14 cellular contexts compared by ENCODE assay signal in the genomic region with DNA sequence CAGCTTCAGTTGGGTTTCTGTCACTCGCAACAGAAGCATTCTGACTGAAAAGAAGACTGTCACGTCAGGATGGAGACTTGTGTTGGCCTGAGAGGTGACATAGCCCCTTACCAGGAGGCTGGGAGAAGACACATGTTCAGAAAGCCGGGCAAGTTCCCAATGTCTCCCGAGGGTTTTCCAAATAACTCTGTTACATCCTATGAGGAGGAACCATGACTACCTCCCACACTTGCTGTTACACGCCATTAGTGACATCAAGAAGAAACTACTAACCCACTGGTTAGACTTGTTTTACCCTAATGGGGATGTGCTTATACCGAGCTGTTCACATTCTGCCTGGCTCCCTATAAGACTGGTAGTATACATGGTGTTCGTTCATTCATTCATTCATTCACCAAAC. TPM values are rescaled to one million over a fixed set of nuclear protein-coding genes. Genes with fewer than 3 reads are reported as not detected.
A peak's percentile ranks its signal among the peaks of the same experiment; 100 is the strongest.
DNase-seq lines count a peak whose midpoint lies in the region; ATAC-seq, FAIRE-seq and TF ChIP-seq lines count a peak whose summit lies in the region.
"Had no signal": no experiment of that assay in that cellular context is flagged by ENCODE, and none has a peak within 500 bp of the region (broad histone marks: within the 10 kb centered on the region; RNA-seq: fewer than 3 reads in every experiment).

No MANE protein-coding gene starts in this region.

- ATAC-seq in A549 (no peak), GM19035 (IDR thresholded peaks at IDR 0.05; ENCODE audit: unreplicated experiment) (no peak)

- H3K4me2 ChIP-seq in A549: peak overlapping the region; percentile 37; the same call in 2 of the 3 replicates
- H3K4me2 ChIP-seq: KMS-11 had no signal

- TF ChIP-seq CTCF in A549 (IDR thresholded peaks at IDR 0.05) (no peak), glutamatergic neuron (IDR thresholded peaks at IDR 0.05; ENCODE audit: partially characterized antibody, unreplicated experiment) (no peak), sigmoid colon (IDR thresholded peaks at IDR 0.05) (no peak)

- POLR2A ChIA-PET in A549 (lab: Yijun Ruan, JAX): no interaction called here

- no peaks in the 10 kb centered on the region for H3K27me3 ChIP-seq in sigmoid colon

- 87% methylated on average over 7 of the region's 7 CpGs for WGBS in A549 (ENCODE audit: missing lambda C conversion rate)
- WGBS in sigmoid colon, 2 donors: 88 to 91% methylated on average over 7 of the region's 7 CpGs

- H3K27ac ChIP-seq in A549 (no peak overlapping the region), angular gyrus (ENCODE audit: low read depth, low read length) (peak overlapping the region; percentile 86), sigmoid colon (peak overlapping the region; percentile 89 to 96 (median 91))
- H3K27ac ChIP-seq: KMS-11, parathyroid adenoma had no signal

- intact Hi-C loops in sigmoid colon (cut with DNase I): loop anchor here (2.0 kb wide), 1 partner anchor 32 kb away; no protein-coding TSS in a partner anchor

- peaks cover 16% of the 10 kb centered on the region for H3K27me3 Mint-ChIP-seq in glutamatergic neuron (ENCODE audit: unreplicated experiment)
- H3K27me3 Mint-ChIP-seq: activated CD4-positive, alpha-beta T cell treated with anti-CD3 and anti-CD28 coated beads, Interleukin-2, amount 10 ng/mL, durations not matched to agents 7 days and 5 days had no signal

- H3K27ac Mint-ChIP-seq in glutamatergic neuron (ENCODE audit: unreplicated experiment): peak overlapping the region; percentile 98
- H3K27ac Mint-ChIP-seq: activated T-helper 17 cell treated with anti-CD3 and anti-CD28 coated beads, Interleukin-2, amount 50 U/mL, for 72 hours had no signal

- H3K4me1 Mint-ChIP-seq in glutamatergic neuron (ENCODE audit: low read depth, unreplicated experiment): peaks cover 66% of the 10 kb centered on the region
- H3K4me1 Mint-ChIP-seq: activated T-helper 17 cell treated with anti-CD3 and anti-CD28 coated beads, Interleukin-2, amount 50 U/mL, for 72 hours had no signal

- H3K4me3 ChIP-seq in A549 (no peak overlapping the region), sigmoid colon (no peak overlapping the region)

- no peak overlapping the region for H3K4me3 Mint-ChIP-seq in glutamatergic neuron (ENCODE audit: unreplicated experiment)
- H3K4me3 Mint-ChIP-seq: activated CD4-positive, alpha-beta T cell treated with anti-CD3 and anti-CD28 coated beads, Interleukin-2, amount 10 ng/mL, durations not matched to agents 7 days and 5 days; activated T-helper 17 cell treated with anti-CD3 and anti-CD28 coated beads, Interleukin-2, amount 50 U/mL, for 72 hours; central memory CD8-positive, alpha-beta T cell had no signal

- peaks cover 36% of the 10 kb centered on the region for H3K4me1 ChIP-seq in A549
- H3K4me1 ChIP-seq in sigmoid colon: peaks cover 0 to 75% (median 70%) of the 10 kb centered on the region in 4 donors

- no peak for FAIRE-seq in A549 (lab: Jason Lieb, UNC)

- peaks cover 15% of the 10 kb centered on the region for H3K9me3 Mint-ChIP-seq in glutamatergic neuron (ENCODE audit: unreplicated experiment)
- H3K9me3 Mint-ChIP-seq: activated CD4-positive, alpha-beta T cell treated with anti-CD3 and anti-CD28 coated beads, Interleukin-2, amount 10 ng/mL, durations not matched to agents 7 days and 5 days; activated T-helper 17 cell treated with anti-CD3 and anti-CD28 coated beads, Interleukin-2, amount 50 U/mL, for 72 hours; central memory CD8-positive, alpha-beta T cell had no signal

- TF ChIP-seq EP300 in A549 (IDR thresholded peaks at IDR 0.05) (no peak), sigmoid colon (IDR thresholded peaks at IDR 0.05) (no peak)

- TF ChIP-seq RAD21 in A549 (conservative IDR thresholded peaks at IDR 0.05 in 1 of 2, IDR thresholded peaks at IDR 0.05 in 1 of 2): no peak

- TF ChIP-seq POLR2A in A549 (IDR thresholded peaks at IDR 0.05; ENCODE audit: low read length): no peak
- TF ChIP-seq POLR2A in sigmoid colon (IDR thresholded peaks at IDR 0.05): no peak

- CTCF ChIA-PET in A549 (lab: Yijun Ruan, JAX): interaction anchor here (1.7 kb wide), 1 partner anchor 13 kb away, joined by 3 read pairs; no protein-coding TSS in a partner anchor

- no peaks in the 10 kb centered on the region for H3K9me3 ChIP-seq in A549
- H3K9me3 ChIP-seq in sigmoid colon: no peaks in the 10 kb centered on the region

- peaks cover 6% of the 10 kb centered on the region for H3K36me3 Mint-ChIP-seq in glutamatergic neuron (ENCODE audit: unreplicated experiment)

- peaks cover 0 to 4% (median 0%) of the 10 kb centered on the region in 4 donors for H3K36me3 ChIP-seq in sigmoid colon

- DNase-seq in A549 (ENCODE audit: low read depth in 1 of 2, low spot score in 1 of 2) (no peak), glutamatergic neuron (no peak), sigmoid colon (peak; percentile 69), HuH-7.5 (ENCODE audit: low spot score) (no peak), NOMO-1 treated with DMSO at 0.1 percent for 48 hours (lab: John Stamatoyannopoulos, UW; ENCODE audit: unreplicated experiment) (no peak)
- DNase-seq in stimulated activated naive CD4-positive, alpha-beta T cell treated with Interleukin-2 at 50 U/mL for 16 hours (lab: John Stamatoyannopoulos, UW): no peak
- DNase-seq: foreskin melanocyte had no signal

TF ChIP-seq in A549, 52 proteins besides CTCF, POLR2A, EP300 and RAD21:
- no peak for TF ChIP-seq ZSCAN20 (CRISPR knock-in tag; IDR thresholded peaks at IDR 0.05)
- TF ChIP-seq, protein P1, sequence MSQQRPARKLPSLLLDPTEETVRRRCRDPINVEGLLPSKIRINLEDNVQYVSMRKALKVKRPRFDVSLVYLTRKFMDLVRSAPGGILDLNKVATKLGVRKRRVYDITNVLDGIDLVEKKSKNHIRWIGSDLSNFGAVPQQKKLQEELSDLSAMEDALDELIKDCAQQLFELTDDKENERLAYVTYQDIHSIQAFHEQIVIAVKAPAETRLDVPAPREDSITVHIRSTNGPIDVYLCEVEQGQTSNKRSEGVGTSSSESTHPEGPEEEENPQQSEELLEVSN (IDR thresholded peaks at IDR 0.05; ENCODE audit: borderline replicate concordance, low read depth): no peak
- no peak for TF ChIP-seq CBX8 (IDR thresholded peaks at IDR 0.05)
TF ChIP-seq in A549: peak in this region for 0.

RNA-seq across cellular contexts. Expression of a gene that starts 33.3 kb away (rescaled TPM):
- polyA plus RNA-seq in A549 (2011; rRNA removed): 15.5 TPM in 2 replicates
- 6.9 and 9.8 TPM in 2 replicates for polyA plus RNA-seq in A549 (2012; cell fraction: cytosol; rRNA removed)
- polyA plus RNA-seq in A549 (2012; cell fraction: nucleus; rRNA removed): 11.7 and 13.3 TPM in 2 replicates
- polyA plus RNA-seq in A549 (2017; fragmentation: RNase III; extraction: RNeasy Plus Mini Kit Qiagen cat#74134 plus additional on column Dnase treatment): 12.4 to 15.4 TPM (median 15.1 TPM) in 3 replicates
- polyA minus RNA-seq in A549 (2011; rRNA and poly(A)+ RNA removed): 20.4 and 21.2 TPM in 2 replicates
- total RNA-seq in glutamatergic neuron (ENCODE audit: unreplicated experiment): 96.8 TPM
- total RNA-seq in sigmoid colon: 10 to 100 TPM; 19.3 to 45.7 (median 20.9) TPM
- polyA plus RNA-seq in sigmoid colon: 1 to 10 TPM; 3.6 to 9.2 (median 3.9) TPM

Comparison
In these comparisons a context has a peak if more than half of its experiments do, and no peak if none do; other contexts are left out.
1. H3K27ac ChIP-seq: peak in angular gyrus (single experiment) and sigmoid colon (4 of 4); none in A549 (0 of 2).